ENCODE assay signal across 15 cellular contexts in the genomic region with DNA sequence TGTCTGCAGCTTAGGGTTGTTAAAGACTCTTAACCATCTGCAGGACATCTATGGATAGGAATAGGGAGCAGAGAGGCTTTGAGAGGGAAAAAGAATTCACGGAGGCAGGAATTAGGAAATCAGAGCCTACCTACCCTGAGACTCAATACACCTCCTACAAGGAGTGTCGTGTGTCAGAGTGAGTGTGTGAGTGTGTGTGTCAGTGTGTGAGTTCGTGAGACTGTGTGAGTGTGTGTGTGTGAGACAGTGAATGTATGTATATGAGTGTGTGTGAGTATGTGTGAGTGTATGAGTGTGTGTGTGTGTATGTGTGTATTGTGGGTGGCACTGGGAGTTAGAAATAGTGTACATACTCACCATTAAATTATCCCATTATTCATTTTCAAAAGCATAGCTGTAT. TPM values are rescaled to one million over a fixed set of nuclear protein-coding genes. Genes with fewer than 3 reads are reported as not detected.
DNase-seq lines count a peak whose midpoint lies in the region; ATAC-seq, FAIRE-seq and TF ChIP-seq lines count a peak whose summit lies in the region.
"Had no signal": no experiment of that assay in that cellular context is flagged by ENCODE, and none has a peak within 500 bp of the region (broad histone marks: within the 10 kb centered on the region; RNA-seq: fewer than 3 reads in every experiment).

No MANE protein-coding gene starts in this region.

- CTCF ChIA-PET in HepG2 (lab: Yijun Ruan, JAX; ENCODE audit: low intra/inter-chr PET ratio, low total read pairs): no interaction called here
- CTCF ChIA-PET in GM12878 (lab: Yijun Ruan, JAX): no interaction called here

- TF ChIP-seq POLR2A in HepG2 (IDR thresholded peaks at IDR 0.05; ENCODE audit: insufficient read depth in 1 of 2, low read depth in 2 of 2, low read length in 2 of 2): no peak
- no peak for TF ChIP-seq POLR2A in right lobe of liver (IDR thresholded peaks at IDR 0.05)
- no peak for TF ChIP-seq POLR2A in GM12878 (IDR thresholded peaks at IDR 0.05; ENCODE audit: low read depth, low read length)

- peaks cover 3 to 8% of the 10 kb centered on the region in 2 experiments; a peak in 2 of 5 replicates for H3K27me3 ChIP-seq in HepG2 (ENCODE audit: control insufficient read depth in 1 of 2, insufficient read depth in 2 of 2, low read length in 2 of 2)
- H3K27me3 ChIP-seq in right lobe of liver: peaks cover 4 to 10% of the 10 kb centered on the region in 2 donors
- H3K27me3 ChIP-seq in GM12878 (replicated peaks in 1 of 2; ENCODE audit: control insufficient read depth in 2 of 2, insufficient read depth in 2 of 2, low read length in 1 of 2): peaks cover 13 to 14% of the 10 kb centered on the region in 2 experiments
- peaks cover 49% of the 10 kb centered on the region for H3K27me3 ChIP-seq in left ventricle myocardium inferior (ENCODE audit: low read depth)

- H3K4me3 ChIP-seq in HepG2 (replicated peaks in 1 of 3; ENCODE audit: insufficient read depth in 1 of 3, low read depth in 2 of 3, low read length in 3 of 3): peak overlapping the region; percentile 28 to 65 (median 38); a peak in 5 of 6 replicates
- H3K4me3 ChIP-seq in right lobe of liver: no peak overlapping the region
- H3K4me3 ChIP-seq in GM12878: no peak overlapping the region
- no peak overlapping the region for H3K4me3 ChIP-seq in left ventricle myocardium inferior

- POLR2A ChIA-PET in HepG2 (lab: Yijun Ruan, JAX): no interaction called here
- POLR2A ChIA-PET in GM12878 (lab: Charles Lee): no interaction called here

- H3K4me1 ChIP-seq in HepG2 (ENCODE audit: insufficient read depth, low read length) (peaks cover 25% of the 10 kb centered on the region), right lobe of liver (peaks cover 0 to 13% (median 0%) of the 10 kb centered on the region in 4 donors), GM12878 (ENCODE audit: control insufficient read depth, insufficient read depth, low read length) (no peaks in the 10 kb centered on the region), left ventricle myocardium inferior (peaks cover 14% of the 10 kb centered on the region)

- BruUV-seq in HepG2 (replicated peaks; lab: Mats Ljungman, UMichigan) (no TSS peak), GM12878 (replicated peaks; lab: Mats Ljungman, UMichigan) (no TSS peak)

- H3K36me3 ChIP-seq in HepG2 (replicated peaks in 1 of 2; ENCODE audit: control insufficient read depth in 1 of 2, insufficient read depth in 2 of 2, low read length in 2 of 2) (no peaks in the 10 kb centered on the region), right lobe of liver (no peaks in the 10 kb centered on the region), GM12878 (ENCODE audit: control insufficient read depth in 2 of 2, insufficient read depth in 2 of 2, low read length in 1 of 2) (no peaks in the 10 kb centered on the region), left ventricle myocardium inferior (no peaks in the 10 kb centered on the region)

- no peaks in the 10 kb centered on the region for H3K36me3 Mint-ChIP-seq in progenitor cell of endocrine pancreas (ENCODE audit: insufficient read depth)
- no peaks in the 10 kb centered on the region for H3K36me3 Mint-ChIP-seq in activated naive CD4-positive, alpha-beta T cell treated with anti-CD3 and anti-CD28 coated beads, Interleukin-2, amount 50 U/mL, for 72 hours

- ATAC-seq in HepG2 (no peak; the same call in 2 of the 3 replicates), right lobe of liver (no peak), GM12878 (no peak)
- no peak for ATAC-seq in activated naive CD4-positive, alpha-beta T cell treated with anti-CD3 and anti-CD28 coated beads, Interleukin-2, amount 50 U/mL, for 72 hours

- SMC1A ChIA-PET in GM12878 (lab: Charles Lee; ENCODE audit: uncharacterized antibody, unreplicated experiment): interaction anchor here (0.9 kb wide), 1 partner anchor 15 kb away, joined by 3 read pairs; no protein-coding TSS in a partner anchor

- DNase-seq in HepG2 (ENCODE audit: low spot score) (no peak), right lobe of liver (no peak), GM12878 (ENCODE audit: low read depth, low spot score) (no peak), left kidney (ENCODE audit: low read depth, low spot score) (peak; percentile 57), progenitor cell of endocrine pancreas (ENCODE audit: low spot score, unreplicated experiment) (no peak), left ventricle myocardium inferior (no peak)
- no peak for DNase-seq in stimulated activated CD4-positive, alpha-beta T cell treated with anti-CD3 and anti-CD28 coated beads, Interleukin-2, amount 100 ng/mL, for 24 hours
- no peak for DNase-seq in activated naive CD4-positive, alpha-beta T cell treated with anti-CD3 and anti-CD28 coated beads, Interleukin-2, amount 50 U/mL, for 72 hours (ENCODE audit: low spot score in 2 of 2)
- DNase-seq: DMS53, GF-D8, HCEC 1CT had no signal

- H3K4me1 Mint-ChIP-seq in progenitor cell of endocrine pancreas (ENCODE audit: low read depth): peaks cover 10% of the 10 kb centered on the region

- no peak overlapping the region for H3K27ac ChIP-seq in HepG2 (ENCODE audit: extremely low read length, insufficient read depth, low read length)
- no peak overlapping the region for H3K27ac ChIP-seq in right lobe of liver
- no peak overlapping the region for H3K27ac ChIP-seq in GM12878 (ENCODE audit: control insufficient read depth, insufficient read depth)
- H3K27ac ChIP-seq in left ventricle myocardium inferior (replicated peaks): no peak overlapping the region
- H3K27ac ChIP-seq: 22Rv1 had no signal

- no peak overlapping the region for H3K4me3 Mint-ChIP-seq in progenitor cell of endocrine pancreas (ENCODE audit: low read depth)

- TF ChIP-seq EP300 in HepG2 (IDR thresholded peaks at IDR 0.05; ENCODE audit: low read depth in 2 of 2, low read length in 2 of 2) (no peak), HepG2 (CRISPR knock-in tag; IDR thresholded peaks at IDR 0.05; ENCODE audit: borderline replicate concordance) (no peak), GM12878 (IDR thresholded peaks at IDR 0.05; ENCODE audit: borderline replicate concordance in 1 of 2, control insufficient read depth in 1 of 2, low read depth in 2 of 2, low read length in 2 of 2) (no peak)

- H4K20me1 ChIP-seq in HepG2 (ENCODE audit: insufficient read depth, low read length) (no peaks in the 10 kb centered on the region), GM12878 (ENCODE audit: control insufficient read depth, insufficient read depth) (no peaks in the 10 kb centered on the region)

- TF ChIP-seq RAD21 in HepG2 (CRISPR knock-in tag; IDR thresholded peaks at IDR 0.05) (no peak), GM12878 (IDR thresholded peaks at IDR 0.05; ENCODE audit: insufficient read depth, low read depth, low read length) (no peak)

- intact Hi-C loops in HepG2 (cut with micrococcal nuclease; ENCODE audit: unreplicated experiment): no loop called here
- intact Hi-C loops in right lobe of liver (cut with DNase I): no loop called here
- intact Hi-C loops in GM12878 (cut with micrococcal nuclease; ENCODE audit: unreplicated experiment): no loop called here
- intact Hi-C loops in left ventricle myocardium inferior (cut with micrococcal nuclease): no loop called here

- peaks cover 66% of the 10 kb centered on the region for H3K27me3 Mint-ChIP-seq in progenitor cell of endocrine pancreas

- in situ Hi-C loops in HepG2 (cut with HindIII; ENCODE audit: extremely low pct_ligation_motif_present, low pct_unique_long_range_greater_than_20kb) (no loop called here), GM12878 (cut with MboI) (no loop called here)

- H3K9me3 Mint-ChIP-seq in progenitor cell of endocrine pancreas (ENCODE audit: low read depth): no peaks in the 10 kb centered on the region
- H3K9me3 Mint-ChIP-seq in activated naive CD4-positive, alpha-beta T cell treated with anti-CD3 and anti-CD28 coated beads, Interleukin-2, amount 50 U/mL, for 72 hours: no peaks in the 10 kb centered on the region

- H3K79me2 ChIP-seq in HepG2 (ENCODE audit: insufficient read depth, low read length) (no peaks in the 10 kb centered on the region), GM12878 (ENCODE audit: control insufficient read depth, insufficient read depth, low read length) (no peaks in the 10 kb centered on the region)

- WGBS in HepG2 (ENCODE audit: low lambda C conversion rate): 3% methylated on average over 3 of the region's 3 CpGs
- WGBS in right lobe of liver (ENCODE audit: insufficient coverage, low coverage, low lambda C conversion rate, missing lambda C conversion rate): 66% methylated on average over 2 of the region's 3 CpGs
- WGBS in GM12878 (ENCODE audit: insufficient coverage, insufficient replicate concordance, low lambda C conversion rate, missing lambda C conversion rate): 19% methylated on average over 3 of the region's 3 CpGs

- H3K9ac ChIP-seq in HepG2 (ENCODE audit: insufficient read depth, low read depth, low read length): peak overlapping the region; percentile 28; the same call in 1 of the 2 replicates
- H3K9ac ChIP-seq in GM12878 (ENCODE audit: control insufficient read depth, insufficient read depth, low read length): no peak overlapping the region

- H2AFZ ChIP-seq in HepG2 (ENCODE audit: low read length) (no peak overlapping the region), GM12878 (ENCODE audit: control insufficient read depth, low read depth, low read length) (no peak overlapping the region)

- H3K9me3 ChIP-seq in HepG2 (ENCODE audit: low read length) (no peaks in the 10 kb centered on the region), right lobe of liver (no peaks in the 10 kb centered on the region), GM12878 (replicated peaks; ENCODE audit: control insufficient read depth, insufficient read depth, low read length) (no peaks in the 10 kb centered on the region), left ventricle myocardium inferior (replicated peaks) (no peaks in the 10 kb centered on the region)

- FAIRE-seq in HepG2 (lab: Jason Lieb, UNC): no peak
- no peak for FAIRE-seq in GM12878 (lab: Jason Lieb, UNC)

- TF ChIP-seq CTCF in HepG2 (CRISPR knock-in tag; IDR thresholded peaks at IDR 0.05) (no peak), right lobe of liver (IDR thresholded peaks at IDR 0.05) (no peak), GM12878 (IDR thresholded peaks at IDR 0.05 in 2 of 3, conservative IDR thresholded peaks at IDR 0.05 in 1 of 3; ENCODE audit: control insufficient read depth in 2 of 3, extremely low read depth in 1 of 3, insufficient read depth in 1 of 3, low read depth in 3 of 3, low read length in 3 of 3) (no peak), progenitor cell of endocrine pancreas (IDR thresholded peaks at IDR 0.05; ENCODE audit: unreplicated experiment) (no peak), left ventricle myocardium inferior (IDR thresholded peaks at IDR 0.05; ENCODE audit: borderline replicate concordance) (no peak)

- H3K27ac Mint-ChIP-seq in progenitor cell of endocrine pancreas: no peak overlapping the region
- no peak overlapping the region for H3K27ac Mint-ChIP-seq in activated naive CD4-positive, alpha-beta T cell treated with anti-CD3 and anti-CD28 coated beads, Interleukin-2, amount 50 U/mL, for 72 hours

- RAD21 ChIA-PET in GM12878 (lab: Charles Lee; ENCODE audit: unreplicated experiment): no interaction called here

- H3K4me2 ChIP-seq in HepG2 (ENCODE audit: low read depth, low read length) (peak overlapping the region; percentile 82), GM12878 (ENCODE audit: control insufficient read depth, insufficient read depth) (no peak overlapping the region)

RNA-seq across cellular contexts. Expression of a gene that starts 3.9 kb away (rescaled TPM):
- total RNA-seq in HepG2 (2016; rRNA removed; fragmentation: Illumina TruSeq; extraction: Trizol) (not detected in 2 replicates), right lobe of liver (not detected), GM12878 (2014; rRNA removed) (not detected in 2 replicates), GM12878 (2014; rRNA removed; fragmentation: Illumina TruSeq; extraction: Trizol) (not detected in 2 replicates), GM12878 (2021) (not detected in 2 replicates), progenitor cell of endocrine pancreas (0.24 and 0.36 TPM in 2 replicates), left ventricle myocardium inferior (not detected)
- not detected in 2 replicates for total RNA-seq in HepG2 (2016; cell fraction: cytosol; rRNA removed; fragmentation: Illumina TruSeq; extraction: Trizol; ENCODE audit: low read depth)
- not detected in 2 replicates for total RNA-seq in HepG2 (2016; cell fraction: insoluble cytoplasmic fraction; rRNA removed; fragmentation: Illumina TruSeq; extraction: Trizol)
- total RNA-seq in HepG2 (2016; cell fraction: membrane; rRNA removed; fragmentation: Illumina TruSeq; extraction: Trizol): not detected in 2 replicates
- total RNA-seq in HepG2 (2016; cell fraction: nucleus; rRNA removed; fragmentation: Illumina TruSeq; extraction: Trizol): not detected in 2 replicates
- polyA plus RNA-seq in HepG2 (2011; rRNA removed) (not detected in 2 replicates), GM12878 (2011; rRNA removed) (not detected in 2 replicates), GM12878 (2014; fragmentation: Illumina TruSeq; extraction: Trizol) (not detected in 2 replicates), GM12878 (2014; fragmentation: Nextera tagmentation; extraction: Ambion mirVana) (not detected), GM12878 (2014; rRNA removed) (not detected in 2 replicates), GM12878 (2016; fragmentation: Nextera tagmentation; extraction: Ambion mirVana) (not detected)
- polyA plus RNA-seq in HepG2 (2011; cell fraction: cytosol; rRNA removed): not detected in 2 replicates
- polyA plus RNA-seq in HepG2 (2011; cell fraction: nucleus; rRNA removed): not detected in 2 replicates
- polyA plus RNA-seq in HepG2 (2012): not detected in 2 replicates
- not detected in 2 replicates for polyA plus RNA-seq in HepG2 (2016; cell fraction: cytosol; fragmentation: Illumina TruSeq; extraction: Trizol; ENCODE audit: low read depth)
- polyA plus RNA-seq in HepG2 (2016; cell fraction: insoluble cytoplasmic fraction; fragmentation: Illumina TruSeq; extraction: Trizol; ENCODE audit: low read depth): not detected in 2 replicates
- not detected in 2 replicates for polyA plus RNA-seq in HepG2 (2016; cell fraction: membrane; fragmentation: Illumina TruSeq; extraction: Trizol; ENCODE audit: low read depth)
- polyA plus RNA-seq in HepG2 (2016; cell fraction: nucleus; fragmentation: Illumina TruSeq; extraction: Trizol; ENCODE audit: insufficient read depth, low read depth): not detected in 2 replicates
- not detected in 2 replicates for polyA minus RNA-seq in HepG2 (2011; rRNA and poly(A)+ RNA removed; ENCODE audit: low replicate concordance)
- polyA minus RNA-seq in HepG2 (2011; cell fraction: cytosol; rRNA and poly(A)+ RNA removed): not detected in 2 replicates
- not detected in 2 replicates for polyA minus RNA-seq in HepG2 (2011; cell fraction: nucleus; rRNA and poly(A)+ RNA removed)
- not detected in 2 replicates for total RNA-seq in GM12878 (2013; cell fraction: nucleolus; rRNA removed)
- not detected for polyA plus RNA-seq in GM12878 (2011; ENCODE audit: low read depth)
- polyA plus RNA-seq in GM12878 (2011; cell fraction: cytosol; rRNA removed): not detected in 2 replicates
- polyA plus RNA-seq in GM12878 (2011; cell fraction: nucleus; rRNA removed): not detected in 2 replicates
- polyA plus RNA-seq in GM12878 (2012): not detected in 2 replicates
- polyA minus RNA-seq in GM12878 (2011; rRNA and poly(A)+ RNA removed): not detected in 2 replicates
- polyA minus RNA-seq in GM12878 (2011; cell fraction: cytosol; rRNA and poly(A)+ RNA removed): not detected in 2 replicates
- not detected in 2 replicates for polyA minus RNA-seq in GM12878 (2011; cell fraction: nucleus; rRNA and poly(A)+ RNA removed)
- not detected for total RNA-seq in activated naive CD4-positive, alpha-beta T cell treated with anti-CD3 and anti-CD28 coated beads, Interleukin-2, amount 50 U/mL, for 72 hours
- total RNA-seq: A673, H4 had no signal
- polyA plus RNA-seq: BJ had no signal

Comparison
In these comparisons a context has a peak if more than half of its experiments do, and no peak if none do; other contexts are left out.
1. H3K4me3 ChIP-seq: peak in HepG2 (3 of 3); none in right lobe of liver (0 of 3), GM12878 (single experiment) and left ventricle myocardium inferior (single experiment).